In the genomic region with DNA sequence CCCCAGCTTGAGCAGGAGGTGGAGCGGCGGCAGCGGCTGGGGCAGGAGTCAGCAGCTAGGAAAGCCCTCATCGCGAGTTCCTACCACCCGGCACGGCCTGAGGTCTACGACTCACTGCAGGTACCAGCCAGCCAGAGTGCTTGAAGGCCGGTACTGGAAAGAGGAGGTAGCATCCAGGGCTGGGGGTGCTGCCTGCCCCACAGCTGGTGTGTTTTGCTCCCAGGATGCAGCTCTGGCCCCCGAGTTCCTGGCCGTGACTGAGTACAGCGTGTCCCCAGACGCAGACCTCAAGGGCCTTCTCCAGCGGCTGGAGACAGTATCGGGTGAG, we compare ENCODE assay signal across 10 cellular contexts. TPM values are rescaled to one million over a fixed set of nuclear protein-coding genes. Genes with fewer than 3 reads are reported as not detected.
DNase-seq lines count a peak whose midpoint lies in the region; TF ChIP-seq lines count a peak whose summit lies in the region.
"Had no signal": no experiment of that assay in that cellular context is flagged by ENCODE, and none has a peak within 500 bp of the region (broad histone marks: within the 10 kb centered on the region; RNA-seq: fewer than 3 reads in every experiment).

No MANE protein-coding gene starts in this region.

- peak overlapping the region; percentile 99 for H3K4me3 ChIP-seq in ACC112 (ENCODE audit: low read depth, low read length)

- no peaks in the 10 kb centered on the region; the same call in none of the 2 replicates for H3K27me3 Mint-ChIP-seq in HFFc6 (ENCODE audit: insufficient read depth)
- H3K27me3 Mint-ChIP-seq in activated naive CD8-positive, alpha-beta T cell treated with anti-CD3 and anti-CD28 coated beads for 36 hours, result no peaks in the 10 kb centered on the region
- no peaks in the 10 kb centered on the region for H3K27me3 Mint-ChIP-seq in mesothelial cell of epicardium (ENCODE audit: low read depth)

- peak overlapping the region; percentile 94; the same call in 1 of the 2 replicates for H3K27ac ChIP-seq in ACC112 (ENCODE audit: low read depth, low read length)

- no peak for DNase-seq in HFFc6
- DNase-seq in activated naive CD8-positive, alpha-beta T cell treated with anti-CD3 and anti-CD28 coated beads for 36 hours, result no peak
- no peak for DNase-seq in mesothelial cell of epicardium (ENCODE audit: low spot score in 2 of 2, unreplicated experiment in 2 of 2)
- DNase-seq in NCI-H526 treated with DMSO at 0.1 percent for 48 hours (lab: John Stamatoyannopoulos, UW), result no peak
- no peak for DNase-seq in Ammon's horn (ENCODE audit: low spot score)
- no peak for DNase-seq in GM19240 (ENCODE audit: insufficient read length, low spot score)
- DNase-seq in stimulated activated CD4-positive, alpha-beta T cell treated with anti-CD3 and anti-CD28 coated beads, Interleukin-12 subunit alpha, Interleukin-12 subunit beta, amount 100 ng/mL, for 4 hours, result no peak
- DNase-seq: activated gamma-delta T cell, thyroid gland had no signal

- peak overlapping the region; percentile 98; the same call in 1 of the 2 replicates for H3K4me3 Mint-ChIP-seq in HFFc6
- H3K4me3 Mint-ChIP-seq in activated naive CD8-positive, alpha-beta T cell treated with anti-CD3 and anti-CD28 coated beads for 36 hours, result peak overlapping the region; percentile 97
- peak overlapping the region; percentile 96 for H3K4me3 Mint-ChIP-seq in mesothelial cell of epicardium

- H2AFZ ChIP-seq in ACC112 (ENCODE audit: low read length, unreplicated experiment), result no peak overlapping the region

- H3K4me1 Mint-ChIP-seq in HFFc6 (ENCODE audit: low read depth) (peaks cover 26% of the 10 kb centered on the region), mesothelial cell of epicardium (peaks cover 27% of the 10 kb centered on the region)
- H3K4me1 Mint-ChIP-seq in activated naive CD8-positive, alpha-beta T cell treated with anti-CD3 and anti-CD28 coated beads for 36 hours, result peaks cover 26% of the 10 kb centered on the region

- TF ChIP-seq CTCF in HFFc6 (IDR thresholded peaks at IDR 0.05), result no peak
- TF ChIP-seq CTCF in mesothelial cell of epicardium (IDR thresholded peaks at IDR 0.05; ENCODE audit: unreplicated experiment), result no peak

- H3K9me3 Mint-ChIP-seq in HFFc6 (no peaks in the 10 kb centered on the region), mesothelial cell of epicardium (no peaks in the 10 kb centered on the region)
- no peaks in the 10 kb centered on the region for H3K9me3 Mint-ChIP-seq in activated naive CD8-positive, alpha-beta T cell treated with anti-CD3 and anti-CD28 coated beads for 36 hours

- H3K36me3 Mint-ChIP-seq in HFFc6 (ENCODE audit: low read depth), result no peaks in the 10 kb centered on the region
- H3K36me3 Mint-ChIP-seq in activated naive CD8-positive, alpha-beta T cell treated with anti-CD3 and anti-CD28 coated beads for 36 hours, result peaks cover 7% of the 10 kb centered on the region
- H3K36me3 Mint-ChIP-seq in mesothelial cell of epicardium, result no peaks in the 10 kb centered on the region

- H3K79me2 ChIP-seq in ACC112 (ENCODE audit: control insufficient read depth, insufficient read depth, low read length, unreplicated experiment), result peaks cover 58% of the 10 kb centered on the region

- no peaks in the 10 kb centered on the region for H3K36me3 ChIP-seq in ACC112 (ENCODE audit: insufficient read depth, low read length)
- H3K36me3 ChIP-seq: thyroid gland had no signal

- H3K27ac Mint-ChIP-seq in HFFc6 (peak overlapping the region; percentile 99; the same call in 1 of the 2 replicates), mesothelial cell of epicardium (no peak overlapping the region)
- no peak overlapping the region for H3K27ac Mint-ChIP-seq in activated naive CD8-positive, alpha-beta T cell treated with anti-CD3 and anti-CD28 coated beads for 36 hours

- H3K27me3 ChIP-seq in ACC112 (ENCODE audit: insufficient read depth, low read length), result no peaks in the 10 kb centered on the region
- H3K27me3 ChIP-seq: thyroid gland had no signal

- peaks cover 30% of the 10 kb centered on the region for H3K4me1 ChIP-seq in ACC112 (ENCODE audit: control insufficient read depth, insufficient read depth, low read length, unreplicated experiment)

RNA-seq across cellular contexts. Expression of a gene that starts 1.6 kb away (rescaled TPM):
- total RNA-seq in HFFc6 (2021; fragmentation: NEBNext Ultra II Directional; extraction: Animal tissue kit (Norgen Biotek cat#: 25700)), result 10 to 100 TPM; 16.2 to 18.3 (median 17.6) TPM
- total RNA-seq in activated naive CD8-positive, alpha-beta T cell treated with anti-CD3 and anti-CD28 coated beads for 36 hours, result 10 to 100 TPM; 26.8 to 31.8 TPM
- total RNA-seq in mesothelial cell of epicardium, result 13.8 to 15.0 TPM (median 14.9 TPM) in 3 replicates

RNA-seq across cellular contexts. Expression of a gene that starts 3.9 kb away (rescaled TPM):
- total RNA-seq in HFFc6 (2021; fragmentation: NEBNext Ultra II Directional; extraction: Animal tissue kit (Norgen Biotek cat#: 25700)), result 100 to 1,000 TPM; 128 to 180 (median 149) TPM
- 100 to 1,000 TPM; 165 to 168 TPM for total RNA-seq in activated naive CD8-positive, alpha-beta T cell treated with anti-CD3 and anti-CD28 coated beads for 36 hours
- total RNA-seq in mesothelial cell of epicardium, result 120 to 133 TPM (median 122 TPM) in 3 replicates

RNA-seq across cellular contexts. Expression of a gene that starts 10.3 kb away (rescaled TPM):
- total RNA-seq in HFFc6 (2021; fragmentation: NEBNext Ultra II Directional; extraction: Animal tissue kit (Norgen Biotek cat#: 25700)), result 10 to 100 TPM in 3 of 6 experiments, 1 to 10 TPM in 3; 9.2 to 11.1 (median 10.0) TPM
- 1 to 10 TPM; 3.6 TPM for total RNA-seq in activated naive CD8-positive, alpha-beta T cell treated with anti-CD3 and anti-CD28 coated beads for 36 hours
- total RNA-seq in mesothelial cell of epicardium, result 14.9 to 16.7 TPM (median 16.1 TPM) in 3 replicates
